In the genomic region with DNA sequence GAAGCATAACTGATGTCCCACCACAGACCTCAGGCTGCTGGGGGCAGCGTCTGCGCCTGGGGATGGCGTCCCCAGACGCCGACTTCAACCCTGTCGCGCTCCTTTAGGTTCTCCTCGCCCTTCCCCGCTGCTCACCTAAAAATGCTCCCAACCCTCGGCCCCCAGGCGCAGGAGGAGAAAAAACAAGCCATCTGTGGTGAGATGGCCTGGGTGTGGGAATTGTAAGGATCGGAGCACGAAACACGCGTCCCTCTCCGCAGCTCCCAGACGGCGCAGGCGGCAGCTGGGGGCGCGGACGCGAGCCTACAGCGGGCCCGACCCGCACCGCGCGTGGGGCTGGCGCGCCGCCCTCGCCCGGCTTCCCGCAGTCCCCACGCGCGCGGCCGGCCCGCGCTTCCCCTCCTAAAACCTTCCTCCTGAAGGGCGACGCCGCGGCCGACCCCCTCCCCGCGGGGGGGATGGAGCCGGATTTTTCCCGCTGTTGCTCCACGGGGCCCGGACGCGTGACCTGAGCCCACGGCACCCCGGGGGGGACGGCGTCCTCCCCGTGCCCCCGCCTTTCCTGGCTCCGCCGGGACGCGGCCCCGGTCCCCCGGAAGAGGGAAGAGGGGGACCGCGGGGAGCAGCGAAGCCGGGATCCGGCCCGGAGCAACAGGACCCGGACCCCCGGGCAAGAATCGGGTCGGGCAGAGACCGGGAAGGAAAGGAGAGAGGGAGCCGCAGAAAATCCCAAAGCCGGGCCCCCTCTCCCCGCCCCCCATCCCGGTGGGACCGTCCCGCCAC, we compare ENCODE assay signal across 8 cellular contexts. TPM values are rescaled to one million over a fixed set of nuclear protein-coding genes. Genes with fewer than 3 reads are reported as not detected.
A peak's percentile ranks its signal among the peaks of the same experiment; 100 is the strongest.
DNase-seq lines count a peak whose midpoint lies in the region; ATAC-seq and TF ChIP-seq lines count a peak whose summit lies in the region.

No MANE protein-coding gene starts in this region.

- intact Hi-C loops in breast epithelium (cut with DNase I; ENCODE audit: low total_unique reads) (no loop called here), spleen (cut with DNase I; ENCODE audit: low total_unique reads) (no loop called here)

- H3K9me3 Mint-ChIP-seq in immature natural killer cell, result no peaks in the 10 kb centered on the region

- H3K27me3 ChIP-seq in breast epithelium (no peaks in the 10 kb centered on the region), spleen (replicated peaks in 1 of 7) (peaks cover 0 to 18% (median 0%) of the 10 kb centered on the region in 7 donors)

- H3K4me3 ChIP-seq in breast epithelium (peak overlapping the region; percentile 94 to 96 (median 96)), spleen (peak overlapping the region; percentile 79 to 96 (median 94))

- peak overlapping the region; percentile 76 to 86 (median 83) for H3K4me3 Mint-ChIP-seq in immature natural killer cell

- peaks cover 3 to 5% (median 5%) of the 10 kb centered on the region in 3 donors for H3K27me3 Mint-ChIP-seq in immature natural killer cell (ENCODE audit: low read depth in 3 of 3)

- no peak for TF ChIP-seq POLR2A in breast epithelium (IDR thresholded peaks at IDR 0.05)
- TF ChIP-seq POLR2A in spleen (IDR thresholded peaks at IDR 0.05), result no peak

- H3K9me3 ChIP-seq in breast epithelium (no peaks in the 10 kb centered on the region), spleen (peaks cover 0 to 4% (median 0%) of the 10 kb centered on the region in 8 donors)

- H3K4me1 Mint-ChIP-seq in immature natural killer cell, result peaks cover 17 to 20% of the 10 kb centered on the region in 2 donors

- H3K4me1 ChIP-seq in breast epithelium (no peaks in the 10 kb centered on the region), spleen (peaks cover 7 to 37% (median 32%) of the 10 kb centered on the region in 6 donors)

- ATAC-seq in HG02623 (IDR thresholded peaks at IDR 0.05; ENCODE audit: unreplicated experiment), result peak; percentile 13
- peak; percentile 15; the same call in 2 of the 3 replicates for ATAC-seq in SK-N-SH treated with all-trans-retinoic acid at 6 μM for 48 hours

- DNase-seq in GM03348 (ENCODE audit: low spot score) (peak; percentile 56), breast epithelium (ENCODE audit: low spot score in 2 of 2) (no peak), immature natural killer cell (peak; percentile 14 to 29 (median 19)), spleen (no peak), HuH-7.5 (ENCODE audit: low spot score) (no peak), NCI-H1105 (lab: John Stamatoyannopoulos, UW) (no peak)

- H3K27ac Mint-ChIP-seq in immature natural killer cell, result peak overlapping the region in 2 of 6 donors; percentile 29 to 70

- no peaks in the 10 kb centered on the region for H3K36me3 Mint-ChIP-seq in immature natural killer cell

- H3K36me3 ChIP-seq in breast epithelium (no peaks in the 10 kb centered on the region), spleen (no peaks in the 10 kb centered on the region)

- H3K27ac ChIP-seq in breast epithelium, result peak overlapping the region; percentile 81 to 89
- H3K27ac ChIP-seq in spleen, result peak overlapping the region; percentile 70 to 88 (median 83)

- 0 to 1% (median 0%) methylated on average over 46 to 84 of the region's 84 CpGs for WGBS in spleen, 5 donors

- TF ChIP-seq CTCF in breast epithelium (IDR thresholded peaks at IDR 0.05) (no peak), spleen (IDR thresholded peaks at IDR 0.05 in 8 of 11, conservative IDR thresholded peaks at IDR 0.05 in 3 of 11) (no peak)

TF ChIP-seq in SK-N-SH treated with all-trans-retinoic acid at 6 μM for 48 hours, 23 proteins besides CTCF, POLR2A, EP300 and RAD21:
- TF ChIP-seq ZNF70 (CRISPR knock-in tag; IDR thresholded peaks at IDR 0.05) (no peak), TOX (CRISPR knock-in tag; IDR thresholded peaks at IDR 0.05; ENCODE audit: borderline replicate concordance) (no peak), BACH2 (CRISPR knock-in tag; IDR thresholded peaks at IDR 0.05; ENCODE audit: borderline replicate concordance) (no peak), ZFP30 (CRISPR knock-in tag; IDR thresholded peaks at IDR 0.05) (no peak), ARNTL (CRISPR knock-in tag; IDR thresholded peaks at IDR 0.05; ENCODE audit: borderline replicate concordance, low read depth) (no peak), ZC3H10 (CRISPR knock-in tag; IDR thresholded peaks at IDR 0.05) (no peak), ISL1 (CRISPR knock-in tag; IDR thresholded peaks at IDR 0.05) (no peak), TCF4 (CRISPR knock-in tag; IDR thresholded peaks at IDR 0.05; ENCODE audit: borderline replicate concordance) (no peak), RARB (CRISPR knock-in tag; IDR thresholded peaks at IDR 0.05) (no peak), PPARA (CRISPR knock-in tag; IDR thresholded peaks at IDR 0.05; ENCODE audit: borderline replicate concordance) (no peak), ZNF8 (CRISPR knock-in tag; IDR thresholded peaks at IDR 0.05) (no peak), GLIS3 (CRISPR knock-in tag; IDR thresholded peaks at IDR 0.05) (no peak), OSR1 (CRISPR knock-in tag; IDR thresholded peaks at IDR 0.05) (no peak), ZNF565 (CRISPR knock-in tag; conservative IDR thresholded peaks at IDR 0.05; ENCODE audit: low read depth) (no peak), SNAI2 (CRISPR knock-in tag; IDR thresholded peaks at IDR 0.05) (no peak)
- TF ChIP-seq, protein P1, sequence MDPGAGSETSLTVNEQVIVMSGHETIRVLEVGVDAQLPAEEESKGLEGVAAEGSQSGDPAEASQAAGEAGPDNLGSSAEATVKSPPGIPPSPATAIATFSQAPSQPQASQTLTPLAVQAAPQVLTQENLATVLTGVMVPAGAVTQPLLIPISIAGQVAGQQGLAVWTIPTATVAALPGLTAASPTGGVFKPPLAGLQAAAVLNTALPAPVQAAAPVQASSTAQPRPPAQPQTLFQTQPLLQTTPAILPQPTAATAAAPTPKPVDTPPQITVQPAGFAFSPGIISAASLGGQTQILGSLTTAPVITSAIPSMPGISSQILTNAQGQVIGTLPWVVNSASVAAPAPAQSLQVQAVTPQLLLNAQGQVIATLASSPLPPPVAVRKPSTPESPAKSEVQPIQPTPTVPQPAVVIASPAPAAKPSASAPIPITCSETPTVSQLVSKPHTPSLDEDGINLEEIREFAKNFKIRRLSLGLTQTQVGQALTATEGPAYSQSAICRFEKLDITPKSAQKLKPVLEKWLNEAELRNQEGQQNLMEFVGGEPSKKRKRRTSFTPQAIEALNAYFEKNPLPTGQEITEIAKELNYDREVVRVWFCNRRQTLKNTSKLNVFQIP (CRISPR knock-in tag; IDR thresholded peaks at IDR 0.05; ENCODE audit: borderline replicate concordance, low read depth), result no peak
- TF ChIP-seq, protein P2, sequence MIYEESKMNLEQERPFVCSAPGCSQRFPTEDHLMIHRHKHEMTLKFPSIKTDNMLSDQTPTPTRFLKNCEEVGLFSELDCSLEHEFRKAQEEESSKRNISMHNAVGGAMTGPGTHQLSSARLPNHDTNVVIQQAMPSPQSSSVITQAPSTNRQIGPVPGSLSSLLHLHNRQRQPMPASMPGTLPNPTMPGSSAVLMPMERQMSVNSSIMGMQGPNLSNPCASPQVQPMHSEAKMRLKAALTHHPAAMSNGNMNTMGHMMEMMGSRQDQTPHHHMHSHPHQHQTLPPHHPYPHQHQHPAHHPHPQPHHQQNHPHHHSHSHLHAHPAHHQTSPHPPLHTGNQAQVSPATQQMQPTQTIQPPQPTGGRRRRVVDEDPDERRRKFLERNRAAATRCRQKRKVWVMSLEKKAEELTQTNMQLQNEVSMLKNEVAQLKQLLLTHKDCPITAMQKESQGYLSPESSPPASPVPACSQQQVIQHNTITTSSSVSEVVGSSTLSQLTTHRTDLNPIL (CRISPR knock-in tag; IDR thresholded peaks at IDR 0.05; ENCODE audit: low read depth), result no peak
- TF ChIP-seq, protein P3, sequence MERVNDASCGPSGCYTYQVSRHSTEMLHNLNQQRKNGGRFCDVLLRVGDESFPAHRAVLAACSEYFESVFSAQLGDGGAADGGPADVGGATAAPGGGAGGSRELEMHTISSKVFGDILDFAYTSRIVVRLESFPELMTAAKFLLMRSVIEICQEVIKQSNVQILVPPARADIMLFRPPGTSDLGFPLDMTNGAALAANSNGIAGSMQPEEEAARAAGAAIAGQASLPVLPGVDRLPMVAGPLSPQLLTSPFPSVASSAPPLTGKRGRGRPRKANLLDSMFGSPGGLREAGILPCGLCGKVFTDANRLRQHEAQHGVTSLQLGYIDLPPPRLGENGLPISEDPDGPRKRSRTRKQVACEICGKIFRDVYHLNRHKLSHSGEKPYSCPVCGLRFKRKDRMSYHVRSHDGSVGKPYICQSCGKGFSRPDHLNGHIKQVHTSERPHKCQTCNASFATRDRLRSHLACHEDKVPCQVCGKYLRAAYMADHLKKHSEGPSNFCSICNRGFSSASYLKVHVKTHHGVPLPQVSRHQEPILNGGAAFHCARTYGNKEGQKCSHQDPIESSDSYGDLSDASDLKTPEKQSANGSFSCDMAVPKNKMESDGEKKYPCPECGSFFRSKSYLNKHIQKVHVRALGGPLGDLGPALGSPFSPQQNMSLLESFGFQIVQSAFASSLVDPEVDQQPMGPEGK (CRISPR knock-in tag; IDR thresholded peaks at IDR 0.05; ENCODE audit: borderline replicate concordance), result no peak
- TF ChIP-seq, protein P4, sequence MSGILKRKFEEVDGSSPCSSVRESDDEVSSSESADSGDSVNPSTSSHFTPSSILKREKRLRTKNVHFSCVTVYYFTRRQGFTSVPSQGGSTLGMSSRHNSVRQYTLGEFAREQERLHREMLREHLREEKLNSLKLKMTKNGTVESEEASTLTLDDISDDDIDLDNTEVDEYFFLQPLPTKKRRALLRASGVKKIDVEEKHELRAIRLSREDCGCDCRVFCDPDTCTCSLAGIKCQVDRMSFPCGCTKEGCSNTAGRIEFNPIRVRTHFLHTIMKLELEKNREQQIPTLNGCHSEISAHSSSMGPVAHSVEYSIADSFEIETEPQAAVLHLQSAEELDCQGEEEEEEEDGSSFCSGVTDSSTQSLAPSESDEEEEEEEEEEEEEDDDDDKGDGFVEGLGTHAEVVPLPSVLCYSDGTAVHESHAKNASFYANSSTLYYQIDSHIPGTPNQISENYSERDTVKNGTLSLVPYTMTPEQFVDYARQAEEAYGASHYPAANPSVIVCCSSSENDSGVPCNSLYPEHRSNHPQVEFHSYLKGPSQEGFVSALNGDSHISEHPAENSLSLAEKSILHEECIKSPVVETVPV (CRISPR knock-in tag; IDR thresholded peaks at IDR 0.05), result no peak

RNA-seq across cellular contexts. Expression of a gene that starts 0.6 kb away (rescaled TPM):
- 100 to 1,000 TPM in 2 of 3 donors, 10 to 100 TPM in 1; 72.7 to 110 (median 101) TPM for total RNA-seq in breast epithelium
- 1 to 10 TPM in 1 of 3 donors, under 1 TPM in 1, not detected in 1; 0.81 to 1.3 TPM for polyA plus RNA-seq in immature natural killer cell
- total RNA-seq in spleen, result 100 to 1,000 TPM in 6 of 7 donors, 10 to 100 TPM in 1; 98.7 to 210 (median 138) TPM
- polyA plus RNA-seq in spleen, result 10 to 100 TPM; 19.3 to 35.0 (median 20.2) TPM

Comparison
In these comparisons a context has a peak if more than half of its experiments do, and no peak if none do; other contexts are left out.
1. DNase-seq: peak in GM03348 (single experiment) and immature natural killer cell (3 of 3); none in breast epithelium (0 of 2), spleen (single experiment), HuH-7.5 (single experiment) and NCI-H1105 (single experiment).